Comparison of ENCODE assay signal across 1 cellular context in genomic region chr10:125192005-125192404, GRCh38.
TF ChIP-seq lines count a peak whose summit lies in the region.

No MANE protein-coding gene starts in this region.

TF ChIP-seq in GM23338, 12 proteins besides CTCF, POLR2A, EP300 and RAD21 (continued from another document):
- TF ChIP-seq ETS1 (IDR thresholded peaks at IDR 0.05) (no peak), JUNB (IDR thresholded peaks at IDR 0.05; ENCODE audit: unreplicated experiment) (no peak), REST (IDR thresholded peaks at IDR 0.05; ENCODE audit: unreplicated experiment) (no peak), EZH2phosphoT487 (IDR thresholded peaks at IDR 0.05; ENCODE audit: unreplicated experiment) (no peak), POLR2AphosphoS5 (IDR thresholded peaks at IDR 0.05; ENCODE audit: low read depth) (no peak)
